ENCODE assay signal across 8 cellular contexts in the genomic region with DNA sequence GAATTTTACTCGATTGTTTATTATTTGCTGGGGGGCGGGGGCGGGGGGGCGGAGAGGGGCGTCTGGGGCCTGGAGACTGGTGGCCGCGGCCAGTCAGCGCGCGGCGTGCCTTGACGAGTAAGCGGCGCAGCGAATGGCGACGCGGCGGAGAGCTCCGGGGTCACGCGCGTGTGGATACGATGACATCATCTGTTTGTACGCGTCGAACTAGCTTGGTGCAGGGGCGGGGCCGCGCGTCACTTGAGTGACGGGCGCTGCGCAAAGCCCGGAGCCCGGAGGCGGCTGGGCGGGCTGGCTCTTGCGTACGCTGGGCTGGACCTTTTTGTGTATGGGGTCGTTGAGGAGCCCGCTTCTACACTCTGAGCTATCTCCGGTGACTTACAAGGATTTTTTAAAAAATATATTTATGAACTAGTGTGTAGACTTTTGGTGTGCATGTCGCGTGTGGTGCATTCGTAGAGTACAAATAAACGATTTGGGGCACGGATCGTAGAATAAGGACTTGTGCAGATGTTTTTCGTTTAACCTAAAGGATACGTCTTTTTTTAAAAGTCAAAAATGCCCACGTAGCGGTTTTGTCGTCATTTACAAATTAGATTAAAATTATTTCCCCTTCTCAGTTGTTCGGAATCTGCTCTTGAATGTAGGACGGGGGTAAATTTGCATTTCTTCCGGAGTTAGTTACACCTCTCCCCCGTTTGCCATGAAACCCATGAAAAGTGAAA. TPM values are rescaled to one million over a fixed set of nuclear protein-coding genes. Genes with fewer than 3 reads are reported as not detected.
DNase-seq lines count a peak whose midpoint lies in the region; ATAC-seq, FAIRE-seq and TF ChIP-seq lines count a peak whose summit lies in the region.

No MANE protein-coding gene starts in this region.

- H3K27ac ChIP-seq in RWPE1, result peak overlapping the region; percentile 97

- peak; percentile 59 to 80 (median 66) for ATAC-seq in natural killer cell
- peak; percentile 69 to 74 for ATAC-seq in stimulated activated naive B cell treated with anti-CD40 and anti-IgM and Interleukin-4, amounts not matched to agents 10 μg/mL and 1 μg/mL and 100 μg/mL, for 72 hours (replicated peaks)

- no peaks in the 10 kb centered on the region for H3K27me3 Mint-ChIP-seq in natural killer cell (ENCODE audit: low read depth in 2 of 2)
- H3K27me3 Mint-ChIP-seq in stimulated activated naive B cell treated with anti-CD40 and anti-IgM and Interleukin-4, amounts not matched to agents 10 μg/mL and 1 μg/mL and 100 μg/mL, for 72 hours, result peaks cover 14 to 23% of the 10 kb centered on the region in 2 donors

- H4K20me1 ChIP-seq in Loucy (ENCODE audit: insufficient read depth, low read length, poor library complexity, severe bottlenecking), result peaks cover 23% of the 10 kb centered on the region

- no peak for FAIRE-seq in H54 (lab: Jason Lieb, UNC)

- no peaks in the 10 kb centered on the region for H3K36me3 ChIP-seq in Loucy (ENCODE audit: insufficient read depth, low read length)

- peaks cover 38% of the 10 kb centered on the region for H3K79me2 ChIP-seq in Loucy (ENCODE audit: insufficient read depth, low read length)

- H3K9me3 Mint-ChIP-seq in natural killer cell, result no peaks in the 10 kb centered on the region
- H3K9me3 Mint-ChIP-seq in stimulated activated naive B cell treated with anti-CD40 and anti-IgM and Interleukin-4, amounts not matched to agents 10 μg/mL and 1 μg/mL and 100 μg/mL, for 72 hours, result peaks cover 2 to 3% of the 10 kb centered on the region in 2 donors

- no peaks in the 10 kb centered on the region for H3K9me2 ChIP-seq in Loucy (replicated peaks; ENCODE audit: low read depth, low read length)

- H3K4me3 ChIP-seq in Loucy (ENCODE audit: low read length, poor library complexity, severe bottlenecking), result peak overlapping the region; percentile 95

- DNase-seq in DMS79 treated with DMSO at 0.1 percent for 48 hours (lab: John Stamatoyannopoulos, UW), result peak; percentile 82
- peak; percentile 68 for DNase-seq in H54 (ENCODE audit: insufficient read length, low spot score)
- DNase-seq in RWPE1 (ENCODE audit: low spot score), result peak; percentile 83
- DNase-seq in activated effector memory CD4-positive, alpha-beta T cell treated with Interleukin-2 at 50 U/mL for 16 hours, result peak; percentile 95
- peak; percentile 99 for DNase-seq in fibroblast of peridontal ligament (ENCODE audit: extremely low read depth)
- DNase-seq in natural killer cell, result peak; percentile 97
- DNase-seq in stimulated activated naive B cell treated with anti-CD40 and anti-IgM and Interleukin-4, amounts not matched to agents 10 μg/mL and 1 μg/mL and 100 μg/mL, for 72 hours, result peak; percentile 96

- intact Hi-C loops in natural killer cell (cut with micrococcal nuclease), result loop anchor here (2.0 to 5.0 kb wide), 7 partner anchors 279 to 824 kb away; partner anchors contain the start of genes CD164, CEP57L1, SCML4 and SESN1

- peak overlapping the region; percentile 87 for H3K9ac ChIP-seq in Loucy (ENCODE audit: low read depth, low read length, poor library complexity, severe bottlenecking)

- no peaks in the 10 kb centered on the region; the same call in 1 of the 2 replicates for H3F3A ChIP-seq in Loucy (ENCODE audit: low read depth)

- no peaks in the 10 kb centered on the region for H3K9me3 ChIP-seq in Loucy (ENCODE audit: insufficient read depth, low read depth, low read length)

- peak overlapping the region; percentile 93 for H2AFZ ChIP-seq in Loucy (ENCODE audit: low read length)

- H3K4me1 ChIP-seq in Loucy (ENCODE audit: insufficient read depth, low read length, poor library complexity, severe bottlenecking), result peaks cover 38% of the 10 kb centered on the region

- no peaks in the 10 kb centered on the region for H3K36me3 Mint-ChIP-seq in natural killer cell
- H3K36me3 Mint-ChIP-seq in stimulated activated naive B cell treated with anti-CD40 and anti-IgM and Interleukin-4, amounts not matched to agents 10 μg/mL and 1 μg/mL and 100 μg/mL, for 72 hours, result peaks cover 12 to 17% of the 10 kb centered on the region in 2 donors

- no peaks in the 10 kb centered on the region for H3K27me3 ChIP-seq in Loucy (ENCODE audit: insufficient read depth, low read length, poor library complexity, severe bottlenecking)

- peak overlapping the region; percentile 84 for H3K4me2 ChIP-seq in Loucy (ENCODE audit: low read depth, low read length, poor library complexity, severe bottlenecking)

- CTCF ChIA-PET in RWPE1 (lab: Yijun Ruan, JAX), result interaction anchor here (0.6 kb wide), 1 partner anchor 10 kb away, joined by 4 read pairs; no protein-coding TSS in a partner anchor

- no peak for TF ChIP-seq CTCF in Loucy (conservative IDR thresholded peaks at IDR 0.05; ENCODE audit: low read length)
- TF ChIP-seq CTCF in RWPE1 (conservative IDR thresholded peaks at IDR 0.05; ENCODE audit: low read depth), result no peak
- TF ChIP-seq CTCF in natural killer cell (IDR thresholded peaks at IDR 0.05), result no peak

- peak overlapping the region; percentile 97 to 98 for H3K27ac Mint-ChIP-seq in natural killer cell
- peak overlapping the region; percentile 97 for H3K27ac Mint-ChIP-seq in stimulated activated naive B cell treated with anti-CD40 and anti-IgM and Interleukin-4, amounts not matched to agents 10 μg/mL and 1 μg/mL and 100 μg/mL, for 72 hours

- peak; percentile 32; the same call in 1 of the 2 replicates for TF ChIP-seq POLR2A in H54 (IDR thresholded peaks at IDR 0.05; ENCODE audit: low read depth, low read length)

- peaks cover 20 to 27% of the 10 kb centered on the region in 2 donors for H3K4me1 Mint-ChIP-seq in natural killer cell
- peaks cover 22 to 33% of the 10 kb centered on the region in 2 donors for H3K4me1 Mint-ChIP-seq in stimulated activated naive B cell treated with anti-CD40 and anti-IgM and Interleukin-4, amounts not matched to agents 10 μg/mL and 1 μg/mL and 100 μg/mL, for 72 hours

- POLR2A ChIA-PET in RWPE1 (lab: Yijun Ruan, JAX; ENCODE audit: low non-redundant PET), result interaction anchor here (0.6 to 1.1 kb wide), 4 partner anchors 21 to 290 kb away, joined by 3 to 7 read pairs (median 4); partner anchors contain the start of gene ARMC2

- peak overlapping the region; percentile 96 for H3K4me3 Mint-ChIP-seq in natural killer cell
- H3K4me3 Mint-ChIP-seq in stimulated activated naive B cell treated with anti-CD40 and anti-IgM and Interleukin-4, amounts not matched to agents 10 μg/mL and 1 μg/mL and 100 μg/mL, for 72 hours, result peak overlapping the region; percentile 87 to 88

RNA-seq across cellular contexts. Expression of gene FOXO3, which starts 2.2 kb away (rescaled TPM):
- total RNA-seq in natural killer cell, result 10 to 100 TPM; 43.1 to 70.4 (median 51.3) TPM

Comparison
In these comparisons a context has a peak if more than half of its experiments do, and no peak if none do; other contexts are left out.
1. Peak in every context shown above with its lines: DNase-seq, ATAC-seq, H3K4me3 ChIP-seq and H3K27ac ChIP-seq.